Comparison of ENCODE assay signal across 8 cellular contexts in genomic region chr6:15244605-15245360, GRCh38. TPM values are rescaled to one million over a fixed set of nuclear protein-coding genes. Genes with fewer than 3 reads are reported as not detected.
DNase-seq lines count a peak whose midpoint lies in the region; ATAC-seq, FAIRE-seq and TF ChIP-seq lines count a peak whose summit lies in the region.

No MANE protein-coding gene starts in this region.

- H3K4me3 ChIP-seq in endothelial cell of umbilical vein (replicated peaks in 1 of 3; ENCODE audit: insufficient read depth in 1 of 3, low read depth in 1 of 3, low read length in 3 of 3) (peak overlapping the region; percentile 48 to 94 (median 63)), mononuclear cell (ENCODE audit: low read length) (peak overlapping the region; percentile 97)

- no peaks in the 10 kb centered on the region for H3K9me1 ChIP-seq in endothelial cell of umbilical vein (replicated peaks; ENCODE audit: control insufficient read depth, extremely low read depth, insufficient read depth, low read length)

- TSS peak; percentile 22 for BruUV-seq in endothelial cell of umbilical vein (replicated peaks; lab: Mats Ljungman, UMichigan)

- H3K27ac Mint-ChIP-seq in activated CD8-positive, alpha-beta T cell treated with anti-CD3 and anti-CD28 coated beads for 36 hours: peak overlapping the region; percentile 97

- H3K36me3 Mint-ChIP-seq in activated CD8-positive, alpha-beta T cell treated with anti-CD3 and anti-CD28 coated beads for 36 hours (ENCODE audit: low read depth): peaks cover 14% of the 10 kb centered on the region

- no peaks in the 10 kb centered on the region for H3K27me3 ChIP-seq in endothelial cell of umbilical vein (ENCODE audit: control insufficient read depth in 2 of 2, insufficient read depth in 2 of 2, low read length in 2 of 2)
- no peaks in the 10 kb centered on the region for H3K27me3 ChIP-seq in mononuclear cell (ENCODE audit: insufficient read depth, low read length)

- peak overlapping the region; percentile 69 for H3K4me2 ChIP-seq in endothelial cell of umbilical vein (ENCODE audit: insufficient read depth, low read length)

- H3K79me2 ChIP-seq in endothelial cell of umbilical vein (ENCODE audit: control insufficient read depth, insufficient read depth, low read length): peaks cover 4% of the 10 kb centered on the region

- dilution Hi-C loops in endothelial cell of umbilical vein (cut with MboI; ENCODE audit: extremely low pct_ligation_motif_present, low sequenced_read_pairs): no loop called here

- intact Hi-C loops in activated CD8-positive, alpha-beta T cell treated with anti-CD3 and anti-CD28 coated beads for 36 hours (cut with micrococcal nuclease): loop anchor here (5.0 kb wide), 4 partner anchors 83 to 378 kb away; no protein-coding TSS in a partner anchor
- intact Hi-C loops in endothelial cell of umbilical vein (cut with micrococcal nuclease): loop anchor here (1.0 to 5.0 kb wide), 11 partner anchors 22 to 1532 kb away; partner anchors contain the start of genes GMPR and RANBP9

- DNase-seq in NCI-H2107 (lab: John Stamatoyannopoulos, UW) (peak; percentile 19), NCI-H2107 treated with DMSO at 0.1 percent for 48 hours (lab: John Stamatoyannopoulos, UW; ENCODE audit: unreplicated experiment) (no peak), NCI-H446 treated with DMSO at 0.1 percent for 48 hours (lab: John Stamatoyannopoulos, UW) (peak; percentile 57), endothelial cell of umbilical vein (ENCODE audit: low read depth, low spot score) (peak; percentile 60)
- DNase-seq in activated CD8-positive, alpha-beta T cell treated with anti-CD3 and anti-CD28 coated beads for 36 hours: peak; percentile 69
- DNase-seq in stimulated activated naive CD4-positive, alpha-beta T cell (lab: John Stamatoyannopoulos, UW): peak in 5 of 6 experiments; percentile 62 to 92 (median 80)

- no peak for TF ChIP-seq CTCF in activated CD8-positive, alpha-beta T cell treated with anti-CD3 and anti-CD28 coated beads for 36 hours (IDR thresholded peaks at IDR 0.05)
- no peak for TF ChIP-seq CTCF in endothelial cell of umbilical vein (IDR thresholded peaks at IDR 0.05; ENCODE audit: extremely low read depth in 1 of 2, insufficient read depth in 1 of 2, low read depth in 1 of 2, low read length in 2 of 2)

- H3K9me3 Mint-ChIP-seq in activated CD8-positive, alpha-beta T cell treated with anti-CD3 and anti-CD28 coated beads for 36 hours: no peaks in the 10 kb centered on the region

- no peaks in the 10 kb centered on the region for H4K20me1 ChIP-seq in endothelial cell of umbilical vein (replicated peaks; ENCODE audit: control insufficient read depth, extremely low read depth, insufficient read depth, low read length)

- H3K4me1 Mint-ChIP-seq in activated CD8-positive, alpha-beta T cell treated with anti-CD3 and anti-CD28 coated beads for 36 hours (ENCODE audit: low read depth): peaks cover 10% of the 10 kb centered on the region

- peak overlapping the region; percentile 44 for H3K27ac ChIP-seq in endothelial cell of umbilical vein (ENCODE audit: insufficient read depth, low read depth, low read length)

- POLR2A ChIA-PET in activated CD8-positive, alpha-beta T cell treated with anti-CD3 and anti-CD28 coated beads for 36 hours (lab: Charles Lee): no interaction called here
- POLR2A ChIA-PET in endothelial cell of umbilical vein (lab: Charles Lee): no interaction called here

- H3K4me1 ChIP-seq in endothelial cell of umbilical vein (ENCODE audit: control insufficient read depth, extremely low read depth, insufficient read depth, low read length) (peaks cover 32% of the 10 kb centered on the region), mononuclear cell (ENCODE audit: insufficient read depth, low read length) (peaks cover 29% of the 10 kb centered on the region)

- peak overlapping the region; percentile 88 for H2AFZ ChIP-seq in endothelial cell of umbilical vein (ENCODE audit: low read depth, low read length)

- no peak for TF ChIP-seq POLR2A in endothelial cell of umbilical vein (IDR thresholded peaks at IDR 0.05; ENCODE audit: low read depth, low read length)

- H3K4me3 Mint-ChIP-seq in activated CD8-positive, alpha-beta T cell treated with anti-CD3 and anti-CD28 coated beads for 36 hours: peak overlapping the region; percentile 100

- ATAC-seq in HG02870 (IDR thresholded peaks at IDR 0.05; ENCODE audit: unreplicated experiment): peak; percentile 24
- peak; percentile 14 for ATAC-seq in activated CD8-positive, alpha-beta T cell treated with anti-CD3 and anti-CD28 coated beads for 36 hours

- no peaks in the 10 kb centered on the region for H3K36me3 ChIP-seq in endothelial cell of umbilical vein (ENCODE audit: control insufficient read depth in 2 of 2, extremely low read depth in 1 of 2, insufficient read depth in 2 of 2, low read length in 2 of 2)

- CTCF ChIA-PET in activated CD8-positive, alpha-beta T cell treated with anti-CD3 and anti-CD28 coated beads for 36 hours (lab: Charles Lee): no interaction called here
- CTCF ChIA-PET in endothelial cell of umbilical vein (lab: Charles Lee): interaction anchor here (0.5 to 1.0 kb wide), 2 partner anchors 21 to 117 kb away, joined by 3 to 5 read pairs; no protein-coding TSS in a partner anchor

- no peaks in the 10 kb centered on the region for H3K27me3 Mint-ChIP-seq in activated CD8-positive, alpha-beta T cell treated with anti-CD3 and anti-CD28 coated beads for 36 hours

- peak overlapping the region; percentile 64 for H3K9ac ChIP-seq in endothelial cell of umbilical vein (replicated peaks; ENCODE audit: extremely low read depth, insufficient read depth, low read length)

- H3K9me3 ChIP-seq in endothelial cell of umbilical vein (replicated peaks; ENCODE audit: control insufficient read depth, insufficient read depth, low read length): no peaks in the 10 kb centered on the region
- no peaks in the 10 kb centered on the region for H3K9me3 ChIP-seq in mononuclear cell (ENCODE audit: low read depth, low read length)

- FAIRE-seq in endothelial cell of umbilical vein (lab: Jason Lieb, UNC): no peak

TF ChIP-seq in endothelial cell of umbilical vein, 7 proteins besides CTCF, POLR2A, EP300 and RAD21:
- TF ChIP-seq EZH2 (IDR thresholded peaks at IDR 0.05; ENCODE audit: borderline replicate concordance, low read depth, low read length, severe bottlenecking) (no peak), JUN (IDR thresholded peaks at IDR 0.05; ENCODE audit: borderline replicate concordance, insufficient read depth, insufficient read length, low read depth) (no peak), MAX (IDR thresholded peaks at IDR 0.05; ENCODE audit: insufficient read depth, insufficient read length) (no peak), GATA2 (IDR thresholded peaks at IDR 0.05; ENCODE audit: insufficient read depth, insufficient read length, low read depth, low read length) (no peak), FOS (IDR thresholded peaks at IDR 0.05; ENCODE audit: borderline replicate concordance, insufficient read depth, low read length) (no peak), POLR2AphosphoS5 (IDR thresholded peaks at IDR 0.05; ENCODE audit: insufficient read depth, low read depth, low read length) (no peak), MYC (IDR thresholded peaks at IDR 0.05; ENCODE audit: low read depth, low read length) (no peak)
TF ChIP-seq in endothelial cell of umbilical vein: peak in this region for 0.

RNA-seq across cellular contexts. Expression of gene JARID2, which starts 1.1 kb away (rescaled TPM):
- total RNA-seq in activated CD8-positive, alpha-beta T cell treated with anti-CD3 and anti-CD28 coated beads for 36 hours: 10 to 100 TPM; 25.4 to 25.5 TPM
- 8.8 and 10.6 TPM in 2 replicates for total RNA-seq in endothelial cell of umbilical vein
- polyA plus RNA-seq in endothelial cell of umbilical vein: 2.6 and 2.9 TPM in 2 replicates
- polyA plus RNA-seq in endothelial cell of umbilical vein (2011; cell fraction: cytosol; rRNA removed): 3.2 and 3.7 TPM in 2 replicates
- polyA plus RNA-seq in endothelial cell of umbilical vein (2011; cell fraction: nucleus; rRNA removed): 12.8 and 13.0 TPM in 2 replicates
- 3.5 and 4.7 TPM in 2 replicates for polyA plus RNA-seq in endothelial cell of umbilical vein (2012)
- polyA minus RNA-seq in endothelial cell of umbilical vein: 7.0 and 7.5 TPM in 2 replicates
- 4.8 TPM for polyA minus RNA-seq in endothelial cell of umbilical vein (2011; cell fraction: cytosol; rRNA and poly(A)+ RNA removed)
- 11.3 and 11.4 TPM in 2 replicates for polyA minus RNA-seq in endothelial cell of umbilical vein (2011; cell fraction: nucleus; rRNA and poly(A)+ RNA removed)
- total RNA-seq in mononuclear cell: 74.8 TPM
